12 cellular contexts compared by ENCODE assay signal in the genomic region with DNA sequence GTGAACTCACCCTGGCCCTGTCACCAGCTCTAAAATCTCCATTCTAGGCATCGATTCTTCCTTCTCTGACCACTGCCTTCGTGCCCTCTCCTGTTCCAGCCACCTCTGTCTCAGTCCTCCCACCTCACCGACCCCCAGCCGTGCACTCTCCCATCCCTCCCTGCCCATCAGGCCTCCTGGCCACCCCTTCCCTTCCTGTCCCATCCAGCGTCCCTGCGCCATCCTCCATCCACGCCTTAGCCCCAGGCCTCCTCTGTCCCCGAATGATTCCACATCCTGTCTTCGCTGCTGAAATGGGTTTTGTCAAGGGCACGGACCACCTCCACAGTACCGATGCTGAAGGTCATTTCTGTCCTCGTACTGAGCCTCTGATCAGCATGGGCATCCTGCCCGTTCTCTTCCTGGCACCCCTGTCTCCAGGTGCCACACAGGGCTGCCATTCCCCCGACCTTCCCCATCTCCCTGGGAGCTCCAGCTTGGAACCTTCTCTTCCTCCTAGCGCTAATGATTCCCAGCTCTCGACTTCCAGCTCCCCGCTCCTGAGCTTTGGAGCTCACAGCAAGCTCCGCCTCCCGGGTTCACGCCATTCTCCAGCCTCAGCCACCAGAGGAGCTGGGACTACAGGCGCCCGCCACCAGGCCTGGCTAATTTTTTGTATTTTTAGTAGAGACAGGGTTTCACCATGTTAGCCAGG. TPM values are rescaled to one million over a fixed set of nuclear protein-coding genes. Genes with fewer than 3 reads are reported as not detected.
A peak's percentile ranks its signal among the peaks of the same experiment; 100 is the strongest.
DNase-seq lines count a peak whose midpoint lies in the region; ATAC-seq and TF ChIP-seq lines count a peak whose summit lies in the region.
"Had no signal": no experiment of that assay in that cellular context is flagged by ENCODE, and none has a peak within 500 bp of the region (broad histone marks: within the 10 kb centered on the region; RNA-seq: fewer than 3 reads in every experiment).

No MANE protein-coding gene starts in this region.

- no peak for DNase-seq in activated CD4-positive, alpha-beta T cell treated with anti-CD3 and anti-CD28 coated beads, Interleukin-2, amount 10 ng/mL, durations not matched to agents 24 days and 14 days
- DNase-seq in activated CD4-positive, alpha-beta T cell treated with anti-CD3 and anti-CD28 coated beads for 4 hours, result no peak
- DNase-seq in activated B cell treated with CpG ODN at 0.5 μM for 24 hours (no peak), immature natural killer cell (no peak), GOT3 (lab: John Stamatoyannopoulos, UW) (no peak), coronary artery (ENCODE audit: low spot score) (no peak)
- DNase-seq: foreskin keratinocyte, mammary epithelial cell, NCI-H748 treated with DMSO at 0.1 percent for 48 hours had no signal

- H3K9me3 Mint-ChIP-seq in activated CD4-positive, alpha-beta T cell treated with anti-CD3 and anti-CD28 coated beads, Interleukin-2, amount 10 ng/mL, durations not matched to agents 24 days and 14 days, result no peaks in the 10 kb centered on the region
- H3K9me3 Mint-ChIP-seq in activated B cell treated with CpG ODN at 0.5 μM for 24 hours (no peaks in the 10 kb centered on the region), immature natural killer cell (no peaks in the 10 kb centered on the region)

- no peaks in the 10 kb centered on the region for H3K27me3 Mint-ChIP-seq in activated CD4-positive, alpha-beta T cell treated with anti-CD3 and anti-CD28 coated beads, Interleukin-2, amount 10 ng/mL, durations not matched to agents 24 days and 14 days
- H3K27me3 Mint-ChIP-seq in activated B cell treated with CpG ODN at 0.5 μM for 24 hours (no peaks in the 10 kb centered on the region), immature natural killer cell (ENCODE audit: low read depth in 3 of 3) (peaks cover 0 to 4% (median 4%) of the 10 kb centered on the region in 3 donors)

- H3K4me1 ChIP-seq in subcutaneous abdominal adipose tissue (ENCODE audit: control insufficient read depth in 5 of 5, insufficient read depth in 5 of 5, low read length in 5 of 5), result peaks cover 2 to 44% (median 30%) of the 10 kb centered on the region in 5 donors
- H3K4me1 ChIP-seq: foreskin keratinocyte had no signal

- CTCF ChIA-PET in activated B cell treated with CpG ODN at 0.5 μM for 24 hours (lab: Charles Lee), result interaction anchor here (0.6 to 1.0 kb wide), 2 partner anchors 49 to 111 kb away, joined by 3 to 4 read pairs; no protein-coding TSS in a partner anchor

- H3K27me3 ChIP-seq in subcutaneous abdominal adipose tissue (ENCODE audit: control insufficient read depth in 5 of 5, insufficient read depth in 4 of 5, low read length in 5 of 5), result no peaks in the 10 kb centered on the region
- H3K27me3 ChIP-seq: foreskin keratinocyte, upper lobe of left lung had no signal

- H3K4me3 ChIP-seq in subcutaneous abdominal adipose tissue (ENCODE audit: low read depth in 1 of 5, low read length in 5 of 5) (no peak overlapping the region), coronary artery (no peak overlapping the region)

- peaks cover 29% of the 10 kb centered on the region for H3K36me3 Mint-ChIP-seq in activated CD4-positive, alpha-beta T cell treated with anti-CD3 and anti-CD28 coated beads, Interleukin-2, amount 10 ng/mL, durations not matched to agents 24 days and 14 days (ENCODE audit: low read depth)
- H3K36me3 Mint-ChIP-seq in activated B cell treated with CpG ODN at 0.5 μM for 24 hours (ENCODE audit: low read depth) (peaks cover 28% of the 10 kb centered on the region), immature natural killer cell (peaks cover 0 to 10% (median 0%) of the 10 kb centered on the region in 3 donors)

- TF ChIP-seq CTCF in activated B cell treated with CpG ODN at 0.5 μM for 24 hours (IDR thresholded peaks at IDR 0.05) (no peak), coronary artery (IDR thresholded peaks at IDR 0.05) (no peak)

- H3K4me3 Mint-ChIP-seq in activated CD4-positive, alpha-beta T cell treated with anti-CD3 and anti-CD28 coated beads, Interleukin-2, amount 10 ng/mL, durations not matched to agents 24 days and 14 days, result peak overlapping the region; percentile 64
- H3K4me3 Mint-ChIP-seq in activated B cell treated with CpG ODN at 0.5 μM for 24 hours (peak overlapping the region; percentile 21), immature natural killer cell (peak overlapping the region in 4 of 5 donors; percentile 10 to 58 (median 48))

- POLR2A ChIA-PET in activated B cell treated with CpG ODN at 0.5 μM for 24 hours (lab: Charles Lee), result interaction anchor here (0.5 to 1.8 kb wide), 2 partner anchors 18 to 593 kb away, joined by 3 to 4 read pairs; no protein-coding TSS in a partner anchor

- peak overlapping the region in 3 of 5 donors; percentile 16 to 53 (median 33) for H3K9ac ChIP-seq in subcutaneous abdominal adipose tissue (ENCODE audit: low read length in 5 of 5)

- intact Hi-C loops in activated CD4-positive, alpha-beta T cell treated with anti-CD3 and anti-CD28 coated beads, Interleukin-2, amount 10 ng/mL, durations not matched to agents 24 days and 14 days (cut with micrococcal nuclease), result no loop called here
- intact Hi-C loops in activated B cell treated with CpG ODN at 0.5 μM for 24 hours (cut with micrococcal nuclease), result no loop called here

- no peaks in the 10 kb centered on the region for H3K9me3 ChIP-seq in subcutaneous abdominal adipose tissue (ENCODE audit: control insufficient read depth in 5 of 5, low read length in 5 of 5)
- H3K9me3 ChIP-seq: upper lobe of left lung had no signal

- peaks cover 26% of the 10 kb centered on the region for H3K4me1 Mint-ChIP-seq in activated CD4-positive, alpha-beta T cell treated with anti-CD3 and anti-CD28 coated beads, Interleukin-2, amount 10 ng/mL, durations not matched to agents 24 days and 14 days
- H3K4me1 Mint-ChIP-seq in activated B cell treated with CpG ODN at 0.5 μM for 24 hours (peaks cover 27% of the 10 kb centered on the region), immature natural killer cell (peaks cover 23 to 26% of the 10 kb centered on the region in 2 donors)

- peak overlapping the region; percentile 79 for H3K27ac Mint-ChIP-seq in activated CD4-positive, alpha-beta T cell treated with anti-CD3 and anti-CD28 coated beads, Interleukin-2, amount 10 ng/mL, durations not matched to agents 24 days and 14 days
- H3K27ac Mint-ChIP-seq in activated B cell treated with CpG ODN at 0.5 μM for 24 hours (peak overlapping the region; percentile 42), immature natural killer cell (peak overlapping the region in 5 of 6 donors; percentile 40 to 84 (median 78))

- H3K27ac ChIP-seq in subcutaneous abdominal adipose tissue (ENCODE audit: low read depth, low read length) (no peak overlapping the region), coronary artery (peak overlapping the region in 1 of 2 donors; percentile 93)
- H3K27ac ChIP-seq: foreskin keratinocyte, upper lobe of left lung had no signal

- no peak for ATAC-seq in activated B cell treated with CpG ODN at 0.5 μM for 24 hours (ENCODE audit: low read depth)
- ATAC-seq in HG03354 (IDR thresholded peaks at IDR 0.05; ENCODE audit: poor library complexity, severe bottlenecking, unreplicated experiment), result no peak
- ATAC-seq: foreskin keratinocyte had no signal

- H3K36me3 ChIP-seq in subcutaneous abdominal adipose tissue (ENCODE audit: control insufficient read depth in 5 of 5, insufficient read depth in 5 of 5, low read length in 5 of 5), result peaks cover 0 to 51% (median 40%) of the 10 kb centered on the region in 5 donors

RNA-seq across cellular contexts. Expression of a gene that starts 2.6 kb away (rescaled TPM):
- 47.6 and 48.1 TPM in 2 replicates for total RNA-seq in activated CD4-positive, alpha-beta T cell treated with anti-CD3 and anti-CD28 coated beads, Interleukin-2, amount 10 ng/mL, durations not matched to agents 24 days and 14 days
- 20.0 and 22.4 TPM in 2 replicates for total RNA-seq in activated B cell treated with CpG ODN at 0.5 μM for 24 hours
- polyA plus RNA-seq in immature natural killer cell, result 10 to 100 TPM in 2 of 3 donors, 1 to 10 TPM in 1; 5.4 to 27.1 (median 18.7) TPM

RNA-seq across cellular contexts. Expression of a gene that starts 10.5 kb away (rescaled TPM):
- total RNA-seq in activated CD4-positive, alpha-beta T cell treated with anti-CD3 and anti-CD28 coated beads, Interleukin-2, amount 10 ng/mL, durations not matched to agents 24 days and 14 days, result 151 and 157 TPM in 2 replicates
- 132 and 137 TPM in 2 replicates for total RNA-seq in activated B cell treated with CpG ODN at 0.5 μM for 24 hours
- 10 to 100 TPM; 55.9 to 67.5 (median 64.0) TPM for polyA plus RNA-seq in immature natural killer cell

RNA-seq across cellular contexts. Expression of a gene that starts 15.8 kb away (rescaled TPM):
- 25.2 and 33.2 TPM in 2 replicates for total RNA-seq in activated CD4-positive, alpha-beta T cell treated with anti-CD3 and anti-CD28 coated beads, Interleukin-2, amount 10 ng/mL, durations not matched to agents 24 days and 14 days
- 3.1 and 3.5 TPM in 2 replicates for total RNA-seq in activated B cell treated with CpG ODN at 0.5 μM for 24 hours
- polyA plus RNA-seq in immature natural killer cell, result 1 to 10 TPM; 3.2 to 4.0 (median 3.9) TPM

RNA-seq across cellular contexts. Expression of a gene that starts 39.1 kb away (rescaled TPM):
- 68.9 and 70.0 TPM in 2 replicates for total RNA-seq in activated CD4-positive, alpha-beta T cell treated with anti-CD3 and anti-CD28 coated beads, Interleukin-2, amount 10 ng/mL, durations not matched to agents 24 days and 14 days
- 66.0 and 68.7 TPM in 2 replicates for total RNA-seq in activated B cell treated with CpG ODN at 0.5 μM for 24 hours
- 10 to 100 TPM; 51.2 to 85.8 (median 69.1) TPM for polyA plus RNA-seq in immature natural killer cell

RNA-seq across cellular contexts. Expression of a gene that starts 46.6 kb away (rescaled TPM):
- 17.5 and 18.6 TPM in 2 replicates for total RNA-seq in activated CD4-positive, alpha-beta T cell treated with anti-CD3 and anti-CD28 coated beads, Interleukin-2, amount 10 ng/mL, durations not matched to agents 24 days and 14 days
- total RNA-seq in activated B cell treated with CpG ODN at 0.5 μM for 24 hours, result 13.2 and 15.1 TPM in 2 replicates
- 1 to 10 TPM in 2 of 3 donors, not detected in 1; 1.6 to 7.6 TPM for polyA plus RNA-seq in immature natural killer cell
